Comparison of ENCODE assay signal across 1 cellular context in genomic region chr17:41772586-41773189, GRCh38.
TF ChIP-seq lines count a peak whose summit lies in the region.

No MANE protein-coding gene starts in this region.

TF ChIP-seq in H1, 55 proteins besides CTCF, POLR2A, EP300 and RAD21:
- TF ChIP-seq KDM5A (IDR thresholded peaks at IDR 0.05; ENCODE audit: low read length) = no peak
- no peak for TF ChIP-seq RXRA (IDR thresholded peaks at IDR 0.05; ENCODE audit: insufficient read depth, low read depth, low read length)
- TF ChIP-seq SP1 (IDR thresholded peaks at IDR 0.05; ENCODE audit: low read depth, low read length) = no peak
- no peak for TF ChIP-seq MAFK (IDR thresholded peaks at IDR 0.05; ENCODE audit: low read depth, low read length)
- no peak for TF ChIP-seq RFX5 (IDR thresholded peaks at IDR 0.05; ENCODE audit: borderline replicate concordance, low read depth, low read length)
- no peak for TF ChIP-seq NANOG (IDR thresholded peaks at IDR 0.05; ENCODE audit: insufficient read depth, low read depth, low read length, poor library complexity, severe bottlenecking)
- no peak for TF ChIP-seq NRF1 (IDR thresholded peaks at IDR 0.05; ENCODE audit: low read depth, low read length)
- TF ChIP-seq RBBP5 (IDR thresholded peaks at IDR 0.05; ENCODE audit: borderline replicate concordance, low read depth, low read length) = no peak
- TF ChIP-seq JUND (IDR thresholded peaks at IDR 0.05; ENCODE audit: low read length) = no peak
- no peak for TF ChIP-seq YY1 (IDR thresholded peaks at IDR 0.05; ENCODE audit: low read depth, low read length)
- no peak for TF ChIP-seq ASH2L (IDR thresholded peaks at IDR 0.05; ENCODE audit: low read length)
- TF ChIP-seq SIN3A (conservative IDR thresholded peaks at IDR 0.05 in 1 of 2, IDR thresholded peaks at IDR 0.05 in 1 of 2; ENCODE audit: low read depth in 1 of 2, low read length in 2 of 2) = no peak
- no peak for TF ChIP-seq BCL11A (IDR thresholded peaks at IDR 0.05; ENCODE audit: low read depth in 2 of 2, low read length in 2 of 2)
- TF ChIP-seq SUZ12 (IDR thresholded peaks at IDR 0.05; ENCODE audit: low read length) = no peak
- no peak for TF ChIP-seq FOSL1 (IDR thresholded peaks at IDR 0.05; ENCODE audit: insufficient read depth, low read depth, low read length)
- TF ChIP-seq HDAC6 (IDR thresholded peaks at IDR 0.05; ENCODE audit: low read depth, low read length) = no peak
- no peak for TF ChIP-seq RNF2 (IDR thresholded peaks at IDR 0.05; ENCODE audit: borderline replicate concordance, low read depth, low read length, missing control alignments, poor library complexity, severe bottlenecking)
- no peak for TF ChIP-seq MAX (IDR thresholded peaks at IDR 0.05)
